In genomic region chr15:82569834-82570233, GRCh38 we compare ENCODE assay signal across 2 cellular contexts.
A peak's percentile ranks its signal among the peaks of the same experiment; 100 is the strongest.
TF ChIP-seq lines count a peak whose summit lies in the region.

No MANE protein-coding gene starts in this region.

TF ChIP-seq in IMR-90, 13 proteins besides CTCF, POLR2A, EP300 and RAD21:
- TF ChIP-seq MAFK (IDR thresholded peaks at IDR 0.05; ENCODE audit: low read depth, low read length) (peak; percentile 90), MXI1 (IDR thresholded peaks at IDR 0.05; ENCODE audit: borderline replicate concordance, low read depth, low read length) (no peak)

TF ChIP-seq in H1, 55 proteins besides CTCF, POLR2A, EP300 and RAD21:
- TF ChIP-seq RBBP5 (IDR thresholded peaks at IDR 0.05; ENCODE audit: borderline replicate concordance, low read depth, low read length) (no peak), MAFK (IDR thresholded peaks at IDR 0.05; ENCODE audit: low read depth, low read length) (peak; percentile 40; the same call in 1 of the 2 replicates)
